In the genomic region with DNA sequence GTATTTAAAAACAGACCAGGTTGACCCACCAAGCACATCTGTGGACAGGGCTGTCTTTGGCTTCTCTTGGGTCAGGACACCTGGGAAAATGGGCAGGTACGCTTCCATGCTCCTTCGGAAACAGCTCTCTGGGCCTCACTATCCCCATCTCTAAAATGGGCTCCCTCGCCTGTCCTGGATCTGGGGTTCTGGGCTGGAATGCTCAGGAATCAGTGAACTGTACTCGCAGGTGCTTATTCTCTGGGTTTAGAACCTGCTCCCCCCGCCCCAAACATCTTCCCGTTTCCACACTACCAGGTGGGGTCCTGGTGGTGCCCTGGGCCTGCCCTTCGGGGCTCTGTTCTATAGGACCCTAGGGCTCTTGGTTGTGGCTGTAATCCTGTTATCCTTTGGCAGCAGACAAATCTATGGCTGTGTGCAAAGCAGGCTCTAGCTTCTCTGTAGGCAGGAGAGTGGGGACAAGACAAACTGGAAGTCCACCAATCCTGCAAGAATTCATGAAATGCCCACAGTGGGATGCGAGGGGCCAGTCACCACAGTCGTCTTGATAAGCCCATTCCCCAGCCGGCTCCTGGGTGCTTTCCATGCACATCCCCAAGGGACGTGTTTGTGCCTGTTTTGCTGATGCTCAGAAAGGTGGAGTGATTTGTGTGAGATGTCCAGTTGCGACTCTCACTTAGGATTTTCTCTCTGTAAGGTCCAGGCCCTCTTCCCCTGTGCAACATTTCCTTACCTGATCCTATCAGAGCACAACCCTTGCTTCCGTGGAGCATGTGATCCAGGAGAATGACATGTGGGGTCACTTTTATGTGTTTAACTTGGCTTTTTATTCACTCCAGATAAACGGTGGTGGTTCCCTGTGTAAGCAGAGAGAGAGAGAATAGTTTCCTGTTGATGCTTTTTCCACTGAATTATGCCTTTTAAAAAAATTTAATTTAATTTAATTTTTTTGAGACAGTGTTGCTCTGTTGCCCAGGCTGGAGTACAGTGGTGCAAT, we compare ENCODE assay signal across 12 cellular contexts. TPM values are rescaled to one million over a fixed set of nuclear protein-coding genes. Genes with fewer than 3 reads are reported as not detected.
DNase-seq lines count a peak whose midpoint lies in the region; ATAC-seq, FAIRE-seq and TF ChIP-seq lines count a peak whose summit lies in the region.
"Had no signal": no experiment of that assay in that cellular context is flagged by ENCODE, and none has a peak within 500 bp of the region (broad histone marks: within the 10 kb centered on the region; RNA-seq: fewer than 3 reads in every experiment).

No MANE protein-coding gene starts in this region.

- no peak for TF ChIP-seq POLR2A in A549 (IDR thresholded peaks at IDR 0.05; ENCODE audit: low read length)

- DNase-seq in A549 (ENCODE audit: low read depth in 1 of 2, low spot score in 1 of 2) (no peak), GM23248 (no peak), memory B cell (ENCODE audit: low spot score in 2 of 2) (no peak), NCI-H226 (no peak), DMS79 treated with DMSO at 0.1 percent for 48 hours (lab: John Stamatoyannopoulos, UW) (no peak)
- DNase-seq: activated T-cell treated with anti-CD3 and anti-CD28 coated beads for 4 hours, Caco-2 had no signal

- peaks cover 10% of the 10 kb centered on the region for H3K36me3 Mint-ChIP-seq in activated T-helper 17 cell treated with anti-CD3 and anti-CD28 coated beads, Interleukin-2, amount 50 U/mL, for 72 hours (ENCODE audit: low read depth)
- H3K36me3 Mint-ChIP-seq in memory B cell, result no peaks in the 10 kb centered on the region

- no peaks in the 10 kb centered on the region for H3K27me3 ChIP-seq in GM23248 (replicated peaks; ENCODE audit: insufficient read depth)

- peaks cover 29% of the 10 kb centered on the region for H3F3A ChIP-seq in GM23248 (ENCODE audit: insufficient read depth)

- H3K9me3 Mint-ChIP-seq in activated T-helper 17 cell treated with anti-CD3 and anti-CD28 coated beads, Interleukin-2, amount 50 U/mL, for 72 hours, result no peaks in the 10 kb centered on the region
- H3K9me3 Mint-ChIP-seq in memory B cell, result no peaks in the 10 kb centered on the region

- H3K4me3 ChIP-seq in A549, result no peak overlapping the region
- no peak overlapping the region for H3K4me3 ChIP-seq in GM23248

- POLR2A ChIA-PET in A549 (lab: Yijun Ruan, JAX), result interaction anchor here (1.2 to 1.5 kb wide), 2 partner anchors 38 to 260 kb away, joined by 5 to 8 read pairs; a partner anchor contains a TSS

- no peak for TF ChIP-seq RAD21 in A549 (conservative IDR thresholded peaks at IDR 0.05 in 1 of 2, IDR thresholded peaks at IDR 0.05 in 1 of 2)

- no peaks in the 10 kb centered on the region for H3K9me3 ChIP-seq in A549
- H3K9me3 ChIP-seq in GM23248 (ENCODE audit: low read depth), result no peaks in the 10 kb centered on the region
- H3K9me3 ChIP-seq: Caco-2 had no signal

- H3K4me3 Mint-ChIP-seq in activated T-helper 17 cell treated with anti-CD3 and anti-CD28 coated beads, Interleukin-2, amount 50 U/mL, for 72 hours, result peak overlapping the region; percentile 61
- H3K4me3 Mint-ChIP-seq in memory B cell, result peak overlapping the region; percentile 46

- peak overlapping the region; percentile 64 for H3K9ac ChIP-seq in GM23248

- no peak for TF ChIP-seq CTCF in A549 (IDR thresholded peaks at IDR 0.05)

- H3K9me2 ChIP-seq in GM23248 (ENCODE audit: insufficient read depth), result no peaks in the 10 kb centered on the region

- peaks cover 7% of the 10 kb centered on the region; the same call in 1 of the 2 replicates for H4K20me1 ChIP-seq in GM23248 (ENCODE audit: insufficient read depth)

- H3K4me1 ChIP-seq in A549 (peaks cover 56% of the 10 kb centered on the region), GM23248 (ENCODE audit: insufficient read depth) (peaks cover 16% of the 10 kb centered on the region)
- H3K4me1 ChIP-seq: Caco-2 had no signal

- H3K36me3 ChIP-seq in GM23248 (ENCODE audit: low read depth), result peaks cover 10% of the 10 kb centered on the region

- H3K4me1 Mint-ChIP-seq in activated T-helper 17 cell treated with anti-CD3 and anti-CD28 coated beads, Interleukin-2, amount 50 U/mL, for 72 hours, result peaks cover 27% of the 10 kb centered on the region
- peaks cover 42% of the 10 kb centered on the region for H3K4me1 Mint-ChIP-seq in memory B cell

- H3K79me2 ChIP-seq in GM23248 (ENCODE audit: insufficient read depth), result peaks cover 86% of the 10 kb centered on the region

- WGBS in A549 (ENCODE audit: missing lambda C conversion rate), result 81% methylated on average over 14 of the region's 14 CpGs
- WGBS in GM23248 (ENCODE audit: low coverage in 1 of 2, low lambda C conversion rate in 2 of 2, missing lambda C conversion rate in 2 of 2), 2 experiments, result 72 to 75% methylated on average over 14 of the region's 14 CpGs

- H3K27me3 Mint-ChIP-seq in activated T-helper 17 cell treated with anti-CD3 and anti-CD28 coated beads, Interleukin-2, amount 50 U/mL, for 72 hours, result no peaks in the 10 kb centered on the region
- H3K27me3 Mint-ChIP-seq in memory B cell, result no peaks in the 10 kb centered on the region

- no peak for FAIRE-seq in A549 (lab: Jason Lieb, UNC)
- FAIRE-seq: colon, GM12892 had no signal

- ATAC-seq in A549 (no peak), memory B cell (ENCODE audit: low read depth) (no peak), HG03432 (IDR thresholded peaks at IDR 0.05; ENCODE audit: unreplicated experiment) (no peak), HG03442 (IDR thresholded peaks at IDR 0.05; ENCODE audit: unreplicated experiment) (no peak)
- ATAC-seq in activated T-helper 17 cell treated with anti-CD3 and anti-CD28 coated beads, Interleukin-2, amount 50 U/mL, for 72 hours (replicated peaks), result no peak

- H3K4me2 ChIP-seq in A549 (peak overlapping the region; percentile 37; the same call in 2 of the 3 replicates), GM23248 (ENCODE audit: unreplicated experiment) (no peak overlapping the region)

- peak overlapping the region; percentile 89 for H3K27ac Mint-ChIP-seq in activated T-helper 17 cell treated with anti-CD3 and anti-CD28 coated beads, Interleukin-2, amount 50 U/mL, for 72 hours
- peak overlapping the region; percentile 79 for H3K27ac Mint-ChIP-seq in memory B cell

- CTCF ChIA-PET in A549 (lab: Yijun Ruan, JAX), result interaction anchor here (0.6 to 4.8 kb wide), 3 partner anchors 10 to 219 kb away, joined by 4 to 24 read pairs (median 11); no protein-coding TSS in a partner anchor

- TF ChIP-seq EP300 in A549 (IDR thresholded peaks at IDR 0.05), result no peak

- in situ Hi-C loops in GM23248 (cut with MboI), result loop anchor here (25.0 kb wide), 1 partner anchor 1609 kb away; a partner anchor contains a TSS

- peak overlapping the region; percentile 74 to 87 for H3K27ac ChIP-seq in A549
- H3K27ac ChIP-seq in GM23248, result peak overlapping the region; percentile 65

- no peak overlapping the region for H2AFZ ChIP-seq in GM23248

TF ChIP-seq in A549, 52 proteins besides CTCF, POLR2A, EP300 and RAD21:
- no peak for TF ChIP-seq TP53 (CRISPR knock-in tag; IDR thresholded peaks at IDR 0.05)
- no peak for TF ChIP-seq CHD2 (IDR thresholded peaks at IDR 0.05; ENCODE audit: low read length, partially characterized antibody)
- no peak for TF ChIP-seq HOXA7 (CRISPR knock-in tag; IDR thresholded peaks at IDR 0.05)
- no peak for TF ChIP-seq HEYL (CRISPR knock-in tag; IDR thresholded peaks at IDR 0.05)
- no peak for TF ChIP-seq SREBF2 (IDR thresholded peaks at IDR 0.05)
- TF ChIP-seq FOSB (CRISPR knock-in tag; IDR thresholded peaks at IDR 0.05), result no peak
- no peak for TF ChIP-seq MAFK (IDR thresholded peaks at IDR 0.05; ENCODE audit: partially characterized antibody)
- no peak for TF ChIP-seq CBX8 (IDR thresholded peaks at IDR 0.05)
- TF ChIP-seq POLR2AphosphoS2 (conservative IDR thresholded peaks at IDR 0.05; ENCODE audit: low read length), result no peak
- no peak for TF ChIP-seq JUN (IDR thresholded peaks at IDR 0.05)
- no peak for TF ChIP-seq RFX5 (IDR thresholded peaks at IDR 0.05)
- TF ChIP-seq GATA3 (IDR thresholded peaks at IDR 0.05; ENCODE audit: borderline replicate concordance), result no peak
- no peak for TF ChIP-seq RCOR1 (IDR thresholded peaks at IDR 0.05; ENCODE audit: low read depth, low read length)
- TF ChIP-seq, protein P1, sequence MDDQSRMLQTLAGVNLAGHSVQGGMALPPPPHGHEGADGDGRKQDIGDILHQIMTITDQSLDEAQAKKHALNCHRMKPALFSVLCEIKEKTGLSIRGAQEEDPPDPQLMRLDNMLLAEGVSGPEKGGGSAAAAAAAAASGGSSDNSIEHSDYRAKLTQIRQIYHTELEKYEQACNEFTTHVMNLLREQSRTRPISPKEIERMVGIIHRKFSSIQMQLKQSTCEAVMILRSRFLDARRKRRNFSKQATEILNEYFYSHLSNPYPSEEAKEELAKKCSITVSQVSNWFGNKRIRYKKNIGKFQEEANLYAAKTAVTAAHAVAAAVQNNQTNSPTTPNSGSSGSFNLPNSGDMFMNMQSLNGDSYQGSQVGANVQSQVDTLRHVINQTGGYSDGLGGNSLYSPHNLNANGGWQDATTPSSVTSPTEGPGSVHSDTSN (IDR thresholded peaks at IDR 0.05), result no peak
- no peak for TF ChIP-seq MAZ (IDR thresholded peaks at IDR 0.05; ENCODE audit: borderline replicate concordance, low read depth, low read length)
- no peak for TF ChIP-seq ZC3H11A (IDR thresholded peaks at IDR 0.05)
- no peak for TF ChIP-seq NPAS2 (CRISPR knock-in tag; IDR thresholded peaks at IDR 0.05; ENCODE audit: borderline replicate concordance)
- TF ChIP-seq NR3C1 (IDR thresholded peaks at IDR 0.05), result no peak
- no peak for TF ChIP-seq CBX2 (IDR thresholded peaks at IDR 0.05; ENCODE audit: borderline replicate concordance, low read depth)

RNA-seq across cellular contexts. Expression of a gene that starts 37.2 kb away (rescaled TPM):
- polyA plus RNA-seq in A549 (2011; rRNA removed) (36.9 and 41.8 TPM in 2 replicates), A549 (2017; fragmentation: RNase III; extraction: RNeasy Plus Mini Kit Qiagen cat#74134 plus additional on column Dnase treatment) (22.4 to 24.4 TPM (median 22.9 TPM) in 3 replicates), GM23248 (2016; fragmentation: Nextera tagmentation; extraction: Ambion mirVana) (11.7 and 12.0 TPM in 2 replicates)
- polyA plus RNA-seq in A549 (2012; cell fraction: cytosol; rRNA removed), result 6.9 and 8.8 TPM in 2 replicates
- 5.1 and 9.1 TPM in 2 replicates for polyA plus RNA-seq in A549 (2012; cell fraction: nucleus; rRNA removed)
- polyA minus RNA-seq in A549 (2011; rRNA and poly(A)+ RNA removed), result 42.9 and 44.1 TPM in 2 replicates
- 79.2 and 85.5 TPM in 2 replicates for total RNA-seq in GM23248 (2014; rRNA removed; shearing (Covaris generic))
- 10 to 100 TPM; 46.1 to 58.1 TPM for total RNA-seq in activated T-helper 17 cell treated with anti-CD3 and anti-CD28 coated beads, Interleukin-2, amount 50 U/mL, for 72 hours
